In the genomic region with DNA sequence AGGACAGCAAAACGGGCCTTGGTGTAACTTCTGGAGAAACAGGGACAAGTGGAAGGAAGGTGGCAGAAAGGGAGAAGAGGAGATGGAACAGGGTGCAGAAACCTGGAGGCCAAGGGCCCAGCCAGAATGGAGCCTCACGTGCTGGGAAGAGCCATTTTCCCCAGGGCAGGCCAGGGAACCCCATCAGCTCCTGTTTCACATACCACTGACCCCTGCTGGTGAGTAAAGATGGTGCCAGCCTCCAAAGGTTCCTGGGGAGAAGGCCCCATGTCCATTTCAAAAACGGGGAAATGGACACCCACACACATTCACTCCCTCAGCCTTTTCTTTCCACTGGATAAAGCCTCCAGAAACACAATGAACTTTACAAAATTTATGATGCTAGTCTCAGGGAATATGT, we compare ENCODE assay signal across 10 cellular contexts. TPM values are rescaled to one million over a fixed set of nuclear protein-coding genes. Genes with fewer than 3 reads are reported as not detected.
DNase-seq lines count a peak whose midpoint lies in the region; ATAC-seq and TF ChIP-seq lines count a peak whose summit lies in the region.
"Had no signal": no experiment of that assay in that cellular context is flagged by ENCODE, and none has a peak within 500 bp of the region (broad histone marks: within the 10 kb centered on the region; RNA-seq: fewer than 3 reads in every experiment).

No MANE protein-coding gene starts in this region.

- no peak overlapping the region for H3K27ac ChIP-seq in 22Rv1
- H3K27ac ChIP-seq in RWPE2 (ENCODE audit: poor library complexity, severe bottlenecking), result peak overlapping the region; percentile 53

- H3K27me3 ChIP-seq in RWPE2 (ENCODE audit: insufficient read depth, poor library complexity, severe bottlenecking), result no peaks in the 10 kb centered on the region
- H3K27me3 ChIP-seq: stomach had no signal

- H3K27ac Mint-ChIP-seq in stimulated activated naive CD8-positive, alpha-beta T cell treated with anti-CD3 and anti-CD28 coated beads, Interleukin-15, amount 100 ng/mL, for 72 hours, result no peak overlapping the region

- H3K36me3 ChIP-seq in RWPE2 (ENCODE audit: low read depth), result no peaks in the 10 kb centered on the region
- H3K36me3 ChIP-seq: stomach had no signal

- no peaks in the 10 kb centered on the region for H3K9me3 Mint-ChIP-seq in stimulated activated naive CD8-positive, alpha-beta T cell treated with anti-CD3 and anti-CD28 coated beads, Interleukin-15, amount 100 ng/mL, for 72 hours

- no peak overlapping the region for H3K4me3 ChIP-seq in RWPE2 (ENCODE audit: severe bottlenecking)
- H3K4me3 ChIP-seq in fibroblast of the aortic adventitia (ENCODE audit: low read depth, low read length), result no peak overlapping the region
- H3K4me3 ChIP-seq: stomach had no signal

- DNase-seq in GM10266 (ENCODE audit: extremely low spot score) (no peak), RWPE2 (ENCODE audit: low spot score) (no peak), fibroblast of the aortic adventitia (ENCODE audit: low read depth) (no peak), OCI-M2 (lab: John Stamatoyannopoulos, UW; ENCODE audit: unreplicated experiment) (no peak)
- DNase-seq in stimulated activated naive CD8-positive, alpha-beta T cell treated with anti-CD3 and anti-CD28 coated beads, Interleukin-15, amount 100 ng/mL, for 72 hours, result no peak
- DNase-seq: activated naive CD4-positive, alpha-beta T cell treated with anti-CD3 and anti-CD28 coated beads, Interleukin-2, amount 50 U/mL, for 16 hours; stomach had no signal

- no peak overlapping the region for H3K4me3 Mint-ChIP-seq in stimulated activated naive CD8-positive, alpha-beta T cell treated with anti-CD3 and anti-CD28 coated beads, Interleukin-15, amount 100 ng/mL, for 72 hours

- TF ChIP-seq CTCF in 22Rv1 (IDR thresholded peaks at IDR 0.05), result peak; percentile 34
- peak; percentile 19 for TF ChIP-seq CTCF in GM10266 (IDR thresholded peaks at IDR 0.05; ENCODE audit: control insufficient read depth, insufficient read depth, low read depth, missing control alignments)
- no peak for TF ChIP-seq CTCF in RWPE2 (IDR thresholded peaks at IDR 0.05; ENCODE audit: poor library complexity, severe bottlenecking)
- TF ChIP-seq CTCF in fibroblast of the aortic adventitia (IDR thresholded peaks at IDR 0.05; ENCODE audit: insufficient read depth, low read length), result peak; percentile 37

- no peaks in the 10 kb centered on the region for H3K27me3 Mint-ChIP-seq in stimulated activated naive CD8-positive, alpha-beta T cell treated with anti-CD3 and anti-CD28 coated beads, Interleukin-15, amount 100 ng/mL, for 72 hours

- no peak for ATAC-seq in RWPE2 (ENCODE audit: low read depth)
- no peak for ATAC-seq in GM18870 (IDR thresholded peaks at IDR 0.05; ENCODE audit: unreplicated experiment)
- ATAC-seq in HG02852 (IDR thresholded peaks at IDR 0.05; ENCODE audit: unreplicated experiment), result no peak
- ATAC-seq in stimulated activated naive CD8-positive, alpha-beta T cell treated with anti-CD3 and anti-CD28 coated beads, Interleukin-15, amount 100 ng/mL, for 72 hours, result no peak

- peaks cover 15% of the 10 kb centered on the region for H3K4me1 ChIP-seq in RWPE2 (ENCODE audit: insufficient read depth, poor library complexity, severe bottlenecking)

- peaks cover 5% of the 10 kb centered on the region for H3K4me1 Mint-ChIP-seq in stimulated activated naive CD8-positive, alpha-beta T cell treated with anti-CD3 and anti-CD28 coated beads, Interleukin-15, amount 100 ng/mL, for 72 hours

- no peaks in the 10 kb centered on the region for H3K9me3 ChIP-seq in RWPE2 (ENCODE audit: severe bottlenecking)
- H3K9me3 ChIP-seq: stomach had no signal

RNA-seq across cellular contexts. Expression of gene JUN, which starts 57.6 kb away (rescaled TPM):
- total RNA-seq in fibroblast of the aortic adventitia (ENCODE audit: low replicate concordance), result 30.7 and 55.0 TPM in 2 replicates
